ENCODE assay signal across 13 cellular contexts in the genomic region with DNA sequence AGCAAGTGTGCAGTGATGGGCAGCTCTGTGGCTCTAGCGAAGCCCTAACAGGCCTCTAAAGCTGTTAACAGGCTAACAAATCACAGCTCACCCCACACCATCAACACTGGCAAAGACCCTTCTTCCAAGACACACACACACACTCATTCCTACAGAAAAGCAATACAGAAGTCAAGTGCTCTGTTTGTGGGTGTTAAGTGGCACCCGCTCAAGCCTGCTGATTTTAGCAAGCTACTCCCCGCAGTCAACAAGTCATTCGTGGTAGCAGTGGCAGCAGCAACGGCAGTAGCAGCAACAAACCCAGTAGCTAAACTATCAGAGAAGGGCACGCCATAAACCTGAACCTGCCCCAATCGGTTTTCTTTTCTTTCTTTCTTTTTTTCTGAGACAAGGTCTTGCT.
DNase-seq lines count a peak whose midpoint lies in the region; ATAC-seq lines count a peak whose summit lies in the region.
"Had no signal": no experiment of that assay in that cellular context is flagged by ENCODE, and none has a peak within 500 bp of the region (broad histone marks: within the 10 kb centered on the region; RNA-seq: fewer than 3 reads in every experiment).

No MANE protein-coding gene starts in this region.

- no peaks in the 10 kb centered on the region for H3K27me3 ChIP-seq in BLaER1
- H3K27me3 ChIP-seq in naive thymus-derived CD4-positive, alpha-beta T cell (ENCODE audit: control insufficient read depth in 2 of 2, insufficient read depth in 2 of 2, low read length in 2 of 2): no peaks in the 10 kb centered on the region
- H3K27me3 ChIP-seq: sigmoid colon, suprapubic skin had no signal

- H3K27me3 Mint-ChIP-seq in activated CD4-positive, alpha-beta memory T cell treated with anti-CD3 and anti-CD28 coated beads for 36 hours: no peaks in the 10 kb centered on the region
- H3K27me3 Mint-ChIP-seq in naive thymus-derived CD4-positive, alpha-beta T cell: no peaks in the 10 kb centered on the region

- no peak overlapping the region for H3K4me3 ChIP-seq in BLaER1
- no peak overlapping the region for H3K4me3 ChIP-seq in naive thymus-derived CD4-positive, alpha-beta T cell (ENCODE audit: low read length)
- H3K4me3 ChIP-seq: sigmoid colon had no signal

- no peaks in the 10 kb centered on the region for H3K9me3 Mint-ChIP-seq in activated CD4-positive, alpha-beta memory T cell treated with anti-CD3 and anti-CD28 coated beads for 36 hours
- H3K9me3 Mint-ChIP-seq in naive thymus-derived CD4-positive, alpha-beta T cell: peaks cover 0 to 3% (median 0%) of the 10 kb centered on the region in 11 donors

- peak overlapping the region; percentile 92 for H3K27ac ChIP-seq in BLaER1
- peak overlapping the region; percentile 81 for H3K27ac ChIP-seq in naive thymus-derived CD4-positive, alpha-beta T cell (ENCODE audit: low read depth, low read length)

- peak overlapping the region; percentile 99 for H3K27ac Mint-ChIP-seq in activated CD4-positive, alpha-beta memory T cell treated with anti-CD3 and anti-CD28 coated beads for 36 hours
- H3K27ac Mint-ChIP-seq in naive thymus-derived CD4-positive, alpha-beta T cell: peak overlapping the region; percentile 94 to 100 (median 99)

- intact Hi-C loops in activated CD4-positive, alpha-beta memory T cell treated with anti-CD3 and anti-CD28 coated beads for 36 hours (cut with micrococcal nuclease): no loop called here
- intact Hi-C loops in naive thymus-derived CD4-positive, alpha-beta T cell (cut with micrococcal nuclease): loop anchor here (2.0 to 10.0 kb wide), 4 partner anchors 14 to 550 kb away; a partner anchor contains a TSS

- ATAC-seq in naive thymus-derived CD4-positive, alpha-beta T cell: no peak
- no peak for ATAC-seq in GM21737 (IDR thresholded peaks at IDR 0.05; ENCODE audit: unreplicated experiment)

- peaks cover 72% of the 10 kb centered on the region for H3K4me1 ChIP-seq in BLaER1
- peaks cover 42 to 65% of the 10 kb centered on the region in 2 donors for H3K4me1 ChIP-seq in naive thymus-derived CD4-positive, alpha-beta T cell (ENCODE audit: control insufficient read depth in 2 of 2, insufficient read depth in 2 of 2, low read length in 2 of 2)

- H3K9ac ChIP-seq in BLaER1: peak overlapping the region; percentile 81

- H3K4me2 ChIP-seq in BLaER1: peak overlapping the region; percentile 96

- POLR2A ChIA-PET in activated CD4-positive, alpha-beta memory T cell treated with anti-CD3 and anti-CD28 coated beads for 36 hours (lab: Charles Lee): interaction anchor here (0.6 to 3.4 kb wide), 6 partner anchors 25 to 241 kb away, joined by 3 to 38 read pairs (median 4); a partner anchor contains a TSS
- POLR2A ChIA-PET in naive thymus-derived CD4-positive, alpha-beta T cell (lab: Charles Lee): interaction anchor here (0.6 to 9.9 kb wide), 11 partner anchors 8 to 185 kb away, joined by 3 to 173 read pairs (median 5); a partner anchor contains a TSS

- DNase-seq in DMS79 (lab: John Stamatoyannopoulos, UW): peak; percentile 88
- DNase-seq in activated CD4-positive, alpha-beta memory T cell treated with anti-CD3 and anti-CD28 coated beads for 36 hours: no peak
- no peak for DNase-seq in naive thymus-derived CD4-positive, alpha-beta T cell
- no peak for DNase-seq in HuH-7 (ENCODE audit: low spot score)
- no peak for DNase-seq in medulla oblongata (ENCODE audit: extremely low spot score)
- DNase-seq in activated gamma-delta T cell (lab: John Stamatoyannopoulos, UW): no peak
- DNase-seq: dermis blood vessel endothelial cell, Kasumi-1, NCI-H1930, sigmoid colon had no signal

- peaks cover 91% of the 10 kb centered on the region for H3K36me3 ChIP-seq in BLaER1
- H3K36me3 ChIP-seq in naive thymus-derived CD4-positive, alpha-beta T cell (ENCODE audit: control insufficient read depth in 2 of 3, insufficient read depth in 3 of 3, low read length in 3 of 3): peaks cover 14 to 74% (median 44%) of the 10 kb centered on the region in 3 experiments
- H3K36me3 ChIP-seq: sigmoid colon had no signal

- peak overlapping the region; percentile 82 for H3K4me3 Mint-ChIP-seq in activated CD4-positive, alpha-beta memory T cell treated with anti-CD3 and anti-CD28 coated beads for 36 hours
- H3K4me3 Mint-ChIP-seq in naive thymus-derived CD4-positive, alpha-beta T cell: peak overlapping the region in 9 of 10 donors; percentile 21 to 98 (median 79)

- no peaks in the 10 kb centered on the region for H3K9me3 ChIP-seq in BLaER1
- H3K9me3 ChIP-seq in naive thymus-derived CD4-positive, alpha-beta T cell (ENCODE audit: control insufficient read depth in 2 of 3, low read length in 3 of 3): no peaks in the 10 kb centered on the region
- H3K9me3 ChIP-seq: sigmoid colon, suprapubic skin had no signal

- CTCF ChIA-PET in activated CD4-positive, alpha-beta memory T cell treated with anti-CD3 and anti-CD28 coated beads for 36 hours (lab: Charles Lee): interaction anchor here (0.6 to 5.1 kb wide), 14 partner anchors 10 to 152 kb away, joined by 3 to 99 read pairs (median 4); a partner anchor contains a TSS
- CTCF ChIA-PET in naive thymus-derived CD4-positive, alpha-beta T cell (lab: Charles Lee): interaction anchor here (0.8 to 6.6 kb wide), 12 partner anchors 8 to 102 kb away, joined by 3 to 101 read pairs (median 4); a partner anchor contains a TSS

- peaks cover 44% of the 10 kb centered on the region for H3K36me3 Mint-ChIP-seq in activated CD4-positive, alpha-beta memory T cell treated with anti-CD3 and anti-CD28 coated beads for 36 hours
- peaks cover 0 to 40% (median 21%) of the 10 kb centered on the region in 5 donors for H3K36me3 Mint-ChIP-seq in naive thymus-derived CD4-positive, alpha-beta T cell

- H4K20me1 ChIP-seq in BLaER1: peaks cover 17% of the 10 kb centered on the region

- peaks cover 56% of the 10 kb centered on the region for H3K4me1 Mint-ChIP-seq in activated CD4-positive, alpha-beta memory T cell treated with anti-CD3 and anti-CD28 coated beads for 36 hours (ENCODE audit: low read depth)
- peaks cover 58 to 93% (median 83%) of the 10 kb centered on the region in 7 donors for H3K4me1 Mint-ChIP-seq in naive thymus-derived CD4-positive, alpha-beta T cell
